8 cellular contexts compared by ENCODE assay signal in genomic region chr1:230772457-230773395, GRCh38. TPM values are rescaled to one million over a fixed set of nuclear protein-coding genes. Genes with fewer than 3 reads are reported as not detected.
DNase-seq lines count a peak whose midpoint lies in the region; ATAC-seq and TF ChIP-seq lines count a peak whose summit lies in the region.

No MANE protein-coding gene starts in this region.

- intact Hi-C loops in lower lobe of right lung (cut with DNase I): no loop called here

- POLR2A ChIA-PET in CD8-positive, alpha-beta memory T cell (lab: Charles Lee): no interaction called here

- H3K36me3 Mint-ChIP-seq in CD8-positive, alpha-beta memory T cell: no peaks in the 10 kb centered on the region

- CTCF ChIA-PET in CD8-positive, alpha-beta memory T cell (lab: Charles Lee): no interaction called here

- no peak overlapping the region for H3K4me3 Mint-ChIP-seq in CD8-positive, alpha-beta memory T cell

- ATAC-seq in lower lobe of right lung (peak; percentile 45 to 57), GM18511 (IDR thresholded peaks at IDR 0.05; ENCODE audit: unreplicated experiment) (no peak), GM21528 (IDR thresholded peaks at IDR 0.05; ENCODE audit: low FRiP score, unreplicated experiment) (no peak)

- H3K4me1 ChIP-seq in lower lobe of right lung: peaks cover 7% of the 10 kb centered on the region
- H3K4me1 ChIP-seq in CD8-positive, alpha-beta memory T cell (ENCODE audit: insufficient read depth, low read length): no peaks in the 10 kb centered on the region

- H3K27me3 ChIP-seq in lower lobe of right lung (ENCODE audit: low read depth): no peaks in the 10 kb centered on the region
- H3K27me3 ChIP-seq in CD8-positive, alpha-beta memory T cell (ENCODE audit: insufficient read depth, low read length, poor library complexity, severe bottlenecking): no peaks in the 10 kb centered on the region

- H3K27me3 Mint-ChIP-seq in CD8-positive, alpha-beta memory T cell: peaks cover 6 to 7% of the 10 kb centered on the region in 2 donors

- DNase-seq in ELF-1 (ENCODE audit: low read depth, low spot score) (peak; percentile 70), NCI-H446 treated with DMSO at 0.1 percent for 48 hours (lab: John Stamatoyannopoulos, UW) (peak; percentile 62), lower lobe of right lung (no peak)
- DNase-seq in CD8-positive, alpha-beta memory T cell: no peak
- DNase-seq in stimulated activated naive CD4-positive, alpha-beta T cell (lab: John Stamatoyannopoulos, UW): no peak

- H3K9me3 Mint-ChIP-seq in CD8-positive, alpha-beta memory T cell: peaks cover 0 to 5% (median 0%) of the 10 kb centered on the region in 5 donors

- no peaks in the 10 kb centered on the region for H3K9me3 ChIP-seq in lower lobe of right lung
- no peaks in the 10 kb centered on the region for H3K9me3 ChIP-seq in CD8-positive, alpha-beta memory T cell (ENCODE audit: low read length)

- H3K27ac ChIP-seq in cingulate gyrus (ENCODE audit: low read depth, low read length) (peak overlapping the region; percentile 55), lower lobe of right lung (peak overlapping the region; percentile 25)
- H3K27ac ChIP-seq in CD8-positive, alpha-beta memory T cell (ENCODE audit: low read depth, low read length): no peak overlapping the region

- TF ChIP-seq CTCF in lower lobe of right lung (IDR thresholded peaks at IDR 0.05): peak; percentile 39

- H3K4me3 ChIP-seq in lower lobe of right lung: no peak overlapping the region
- no peak overlapping the region for H3K4me3 ChIP-seq in CD8-positive, alpha-beta memory T cell (ENCODE audit: low read length)

- no peak overlapping the region for H3K27ac Mint-ChIP-seq in CD8-positive, alpha-beta memory T cell

- H3K36me3 ChIP-seq in lower lobe of right lung: no peaks in the 10 kb centered on the region
- no peaks in the 10 kb centered on the region for H3K36me3 ChIP-seq in CD8-positive, alpha-beta memory T cell (ENCODE audit: insufficient read depth, low read length)

- peaks cover 0 to 1% (median 0%) of the 10 kb centered on the region in 3 donors for H3K4me1 Mint-ChIP-seq in CD8-positive, alpha-beta memory T cell

RNA-seq across cellular contexts. Expression of gene CAPN9, which starts 25.5 kb away (rescaled TPM):
- 26.6 TPM for total RNA-seq in lower lobe of right lung
- total RNA-seq in CD8-positive, alpha-beta memory T cell: not detected
- polyA plus RNA-seq in CD8-positive, alpha-beta memory T cell: not detected

RNA-seq across cellular contexts. Expression of gene AGT, which starts 58.8 kb away (rescaled TPM):
- total RNA-seq in lower lobe of right lung: 0.86 TPM
- total RNA-seq in CD8-positive, alpha-beta memory T cell: not detected
- polyA plus RNA-seq in CD8-positive, alpha-beta memory T cell: not detected

Comparison
In these comparisons a context has a peak if more than half of its experiments do, and no peak if none do; other contexts are left out.
1. DNase-seq: peak in ELF-1 (single experiment) and NCI-H446 treated with DMSO at 0.1 percent for 48 hours (single experiment); none in lower lobe of right lung (single experiment), CD8-positive, alpha-beta memory T cell (0 of 5) and stimulated activated naive CD4-positive, alpha-beta T cell (0 of 6).
2. ATAC-seq: peak in lower lobe of right lung (2 of 2); none in GM18511 (single experiment) and GM21528 (single experiment).
3. RNA of gene CAPN9, which starts 25.5 kb away (total RNA-seq): 26.6 TPM in lower lobe of right lung (single experiment); not detected in CD8-positive, alpha-beta memory T cell; every median in the first group is over 10 times any median in the second.